In the genomic region with DNA sequence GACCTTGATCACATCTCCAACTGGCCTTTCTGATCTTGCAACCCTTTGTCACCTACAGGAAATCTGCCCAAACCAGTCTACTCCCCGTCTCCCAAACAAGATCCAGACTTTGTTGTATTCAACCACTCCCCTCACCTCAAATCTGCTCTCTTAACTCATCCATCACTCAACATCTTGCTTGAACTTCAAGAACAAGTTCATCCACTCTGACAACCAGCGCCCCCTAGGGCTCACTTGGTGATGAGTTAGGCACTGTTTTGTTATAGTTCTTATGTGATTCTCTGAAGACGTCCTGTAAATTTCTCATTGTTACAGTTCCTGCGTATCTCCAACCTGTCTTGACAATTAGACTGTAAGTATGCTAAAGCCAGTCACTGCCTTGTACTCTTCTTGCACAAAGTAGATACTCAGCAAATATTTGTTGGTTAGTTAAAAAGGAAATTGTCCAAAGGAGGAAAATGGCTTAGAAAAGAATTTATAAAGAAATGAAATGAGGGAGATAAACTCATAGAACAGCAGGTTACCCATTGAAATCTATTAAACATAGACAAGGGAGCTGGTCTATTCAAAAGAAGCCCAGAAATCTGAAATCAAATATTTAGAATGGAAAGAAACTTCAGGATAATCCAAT, we compare ENCODE assay signal across 1 cellular context.
TF ChIP-seq lines count a peak whose summit lies in the region.

No MANE protein-coding gene starts in this region.

TF ChIP-seq in GM23338, 12 proteins besides CTCF, POLR2A, EP300 and RAD21 (continued from another document):
- TF ChIP-seq, protein P1, sequence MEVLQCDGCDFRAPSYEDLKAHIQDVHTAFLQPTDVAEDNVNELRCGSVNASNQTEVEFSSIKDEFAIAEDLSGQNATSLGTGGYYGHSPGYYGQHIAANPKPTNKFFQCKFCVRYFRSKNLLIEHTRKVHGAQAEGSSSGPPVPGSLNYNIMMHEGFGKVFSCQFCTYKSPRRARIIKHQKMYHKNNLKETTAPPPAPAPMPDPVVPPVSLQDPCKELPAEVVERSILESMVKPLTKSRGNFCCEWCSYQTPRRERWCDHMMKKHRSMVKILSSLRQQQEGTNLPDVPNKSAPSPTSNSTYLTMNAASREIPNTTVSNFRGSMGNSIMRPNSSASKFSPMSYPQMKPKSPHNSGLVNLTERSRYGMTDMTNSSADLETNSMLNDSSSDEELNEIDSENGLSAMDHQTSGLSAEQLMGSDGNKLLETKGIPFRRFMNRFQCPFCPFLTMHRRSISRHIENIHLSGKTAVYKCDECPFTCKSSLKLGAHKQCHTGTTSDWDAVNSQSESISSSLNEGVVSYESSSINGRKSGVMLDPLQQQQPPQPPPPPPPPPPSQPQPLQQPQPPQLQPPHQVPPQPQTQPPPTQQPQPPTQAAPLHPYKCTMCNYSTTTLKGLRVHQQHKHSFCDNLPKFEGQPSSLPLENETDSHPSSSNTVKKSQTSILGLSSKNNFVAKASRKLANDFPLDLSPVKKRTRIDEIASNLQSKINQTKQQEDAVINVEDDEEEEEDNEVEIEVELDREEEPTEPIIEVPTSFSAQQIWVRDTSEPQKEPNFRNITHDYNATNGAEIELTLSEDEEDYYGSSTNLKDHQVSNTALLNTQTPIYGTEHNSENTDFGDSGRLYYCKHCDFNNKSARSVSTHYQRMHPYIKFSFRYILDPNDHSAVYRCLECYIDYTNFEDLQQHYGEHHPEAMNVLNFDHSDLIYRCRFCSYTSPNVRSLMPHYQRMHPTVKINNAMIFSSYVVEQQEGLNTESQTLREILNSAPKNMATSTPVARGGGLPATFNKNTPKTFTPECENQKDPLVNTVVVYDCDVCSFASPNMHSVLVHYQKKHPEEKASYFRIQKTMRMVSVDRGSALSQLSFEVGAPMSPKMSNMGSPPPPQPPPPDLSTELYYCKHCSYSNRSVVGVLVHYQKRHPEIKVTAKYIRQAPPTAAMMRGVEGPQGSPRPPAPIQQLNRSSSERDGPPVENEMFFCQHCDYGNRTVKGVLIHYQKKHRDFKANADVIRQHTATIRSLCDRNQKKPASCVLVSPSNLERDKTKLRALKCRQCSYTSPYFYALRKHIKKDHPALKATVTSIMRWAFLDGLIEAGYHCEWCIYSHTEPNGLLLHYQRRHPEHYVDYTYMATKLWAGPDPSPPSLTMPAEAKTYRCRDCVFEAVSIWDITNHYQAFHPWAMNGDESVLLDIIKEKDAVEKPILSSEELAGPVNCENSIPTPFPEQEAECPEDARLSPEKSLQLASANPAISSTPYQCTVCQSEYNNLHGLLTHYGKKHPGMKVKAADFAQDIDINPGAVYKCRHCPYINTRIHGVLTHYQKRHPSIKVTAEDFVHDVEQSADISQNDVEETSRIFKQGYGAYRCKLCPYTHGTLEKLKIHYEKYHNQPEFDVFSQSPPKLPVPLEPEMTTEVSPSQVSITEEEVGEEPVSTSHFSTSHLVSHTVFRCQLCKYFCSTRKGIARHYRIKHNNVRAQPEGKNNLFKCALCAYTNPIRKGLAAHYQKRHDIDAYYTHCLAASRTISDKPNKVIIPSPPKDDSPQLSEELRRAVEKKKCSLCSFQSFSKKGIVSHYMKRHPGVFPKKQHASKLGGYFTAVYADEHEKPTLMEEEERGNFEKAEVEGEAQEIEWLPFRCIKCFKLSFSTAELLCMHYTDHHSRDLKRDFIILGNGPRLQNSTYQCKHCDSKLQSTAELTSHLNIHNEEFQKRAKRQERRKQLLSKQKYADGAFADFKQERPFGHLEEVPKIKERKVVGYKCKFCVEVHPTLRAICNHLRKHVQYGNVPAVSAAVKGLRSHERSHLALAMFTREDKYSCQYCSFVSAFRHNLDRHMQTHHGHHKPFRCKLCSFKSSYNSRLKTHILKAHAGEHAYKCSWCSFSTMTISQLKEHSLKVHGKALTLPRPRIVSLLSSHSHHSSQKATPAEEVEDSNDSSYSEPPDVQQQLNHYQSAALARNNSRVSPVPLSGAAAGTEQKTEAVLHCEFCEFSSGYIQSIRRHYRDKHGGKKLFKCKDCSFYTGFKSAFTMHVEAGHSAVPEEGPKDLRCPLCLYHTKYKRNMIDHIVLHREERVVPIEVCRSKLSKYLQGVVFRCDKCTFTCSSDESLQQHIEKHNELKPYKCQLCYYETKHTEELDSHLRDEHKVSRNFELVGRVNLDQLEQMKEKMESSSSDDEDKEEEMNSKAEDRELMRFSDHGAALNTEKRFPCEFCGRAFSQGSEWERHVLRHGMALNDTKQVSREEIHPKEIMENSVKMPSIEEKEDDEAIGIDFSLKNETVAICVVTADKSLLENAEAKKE (CRISPR knock-in tag; IDR thresholded peaks at IDR 0.05), result no peak
- TF ChIP-seq ZNF114 (CRISPR knock-in tag; IDR thresholded peaks at IDR 0.05) (no peak), ZNF331 (CRISPR knock-in tag; IDR thresholded peaks at IDR 0.05; ENCODE audit: low read depth) (no peak)
- TF ChIP-seq, protein P2, sequence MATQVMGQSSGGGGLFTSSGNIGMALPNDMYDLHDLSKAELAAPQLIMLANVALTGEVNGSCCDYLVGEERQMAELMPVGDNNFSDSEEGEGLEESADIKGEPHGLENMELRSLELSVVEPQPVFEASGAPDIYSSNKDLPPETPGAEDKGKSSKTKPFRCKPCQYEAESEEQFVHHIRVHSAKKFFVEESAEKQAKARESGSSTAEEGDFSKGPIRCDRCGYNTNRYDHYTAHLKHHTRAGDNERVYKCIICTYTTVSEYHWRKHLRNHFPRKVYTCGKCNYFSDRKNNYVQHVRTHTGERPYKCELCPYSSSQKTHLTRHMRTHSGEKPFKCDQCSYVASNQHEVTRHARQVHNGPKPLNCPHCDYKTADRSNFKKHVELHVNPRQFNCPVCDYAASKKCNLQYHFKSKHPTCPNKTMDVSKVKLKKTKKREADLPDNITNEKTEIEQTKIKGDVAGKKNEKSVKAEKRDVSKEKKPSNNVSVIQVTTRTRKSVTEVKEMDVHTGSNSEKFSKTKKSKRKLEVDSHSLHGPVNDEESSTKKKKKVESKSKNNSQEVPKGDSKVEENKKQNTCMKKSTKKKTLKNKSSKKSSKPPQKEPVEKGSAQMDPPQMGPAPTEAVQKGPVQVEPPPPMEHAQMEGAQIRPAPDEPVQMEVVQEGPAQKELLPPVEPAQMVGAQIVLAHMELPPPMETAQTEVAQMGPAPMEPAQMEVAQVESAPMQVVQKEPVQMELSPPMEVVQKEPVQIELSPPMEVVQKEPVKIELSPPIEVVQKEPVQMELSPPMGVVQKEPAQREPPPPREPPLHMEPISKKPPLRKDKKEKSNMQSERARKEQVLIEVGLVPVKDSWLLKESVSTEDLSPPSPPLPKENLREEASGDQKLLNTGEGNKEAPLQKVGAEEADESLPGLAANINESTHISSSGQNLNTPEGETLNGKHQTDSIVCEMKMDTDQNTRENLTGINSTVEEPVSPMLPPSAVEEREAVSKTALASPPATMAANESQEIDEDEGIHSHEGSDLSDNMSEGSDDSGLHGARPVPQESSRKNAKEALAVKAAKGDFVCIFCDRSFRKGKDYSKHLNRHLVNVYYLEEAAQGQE (IDR thresholded peaks at IDR 0.05; ENCODE audit: unreplicated experiment), result no peak
